9 cellular contexts compared by ENCODE assay signal in the genomic region with DNA sequence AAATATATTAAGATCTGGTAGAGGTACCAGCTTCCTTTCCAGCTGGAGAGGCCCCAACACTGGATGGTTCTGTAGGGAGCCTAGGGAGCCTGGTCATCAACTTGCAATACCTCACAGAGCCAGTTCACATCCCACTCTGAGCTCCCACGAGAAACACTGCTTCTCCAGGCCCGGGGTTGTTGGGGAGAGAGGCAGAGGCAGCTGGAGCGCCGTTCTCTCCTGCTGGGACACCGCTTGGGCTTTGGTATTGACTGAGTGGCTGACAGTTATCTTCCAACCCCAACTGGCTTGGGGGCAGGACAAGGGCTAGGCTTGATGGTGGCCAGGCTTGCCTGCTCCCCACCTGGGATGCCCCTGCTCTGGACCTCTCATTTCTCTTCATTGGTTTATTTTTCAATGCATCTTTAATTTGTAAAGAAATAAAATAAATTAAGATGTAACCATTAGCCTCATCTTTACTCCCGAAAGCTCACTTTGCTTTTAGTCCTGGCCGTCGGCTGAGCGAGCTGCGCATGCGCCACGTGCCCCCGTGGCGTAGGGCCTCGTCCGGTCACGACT. TPM values are rescaled to one million over a fixed set of nuclear protein-coding genes. Genes with fewer than 3 reads are reported as not detected.
A peak's percentile ranks its signal among the peaks of the same experiment; 100 is the strongest.
DNase-seq lines count a peak whose midpoint lies in the region; ATAC-seq, FAIRE-seq and TF ChIP-seq lines count a peak whose summit lies in the region.
"Had no signal": no experiment of that assay in that cellular context is flagged by ENCODE, and none has a peak within 500 bp of the region (broad histone marks: within the 10 kb centered on the region; RNA-seq: fewer than 3 reads in every experiment).

No MANE protein-coding gene starts in this region.

- H2BK15ac ChIP-seq in H1 (ENCODE audit: low read length): no peak overlapping the region

- no peaks in the 10 kb centered on the region for H3K9me2 ChIP-seq in Karpas-422 (replicated peaks; ENCODE audit: insufficient read depth, low read length)

- TF ChIP-seq CTCF in H1 (IDR thresholded peaks at IDR 0.05; ENCODE audit: control extremely low read depth in 1 of 3, insufficient read depth in 1 of 3, low read depth in 1 of 3, low read length in 3 of 3) (peak in 1 of 3 experiments; percentile 2; a peak in 1 of 4 replicates), mucosa of descending colon (IDR thresholded peaks at IDR 0.05) (no peak)

- H3K4me2 ChIP-seq in Karpas-422 (ENCODE audit: low read depth, low read length, poor library complexity, severe bottlenecking): peak overlapping the region; percentile 99
- H3K4me2 ChIP-seq in H1 (ENCODE audit: insufficient read depth in 1 of 2, low read depth in 2 of 2, low read length in 2 of 2): peak overlapping the region; percentile 97

- H2BK20ac ChIP-seq in H1 (ENCODE audit: low read length): no peak overlapping the region

- no peak for TF ChIP-seq RAD21 in H1 (IDR thresholded peaks at IDR 0.05 in 1 of 2, conservative IDR thresholded peaks at IDR 0.05 in 1 of 2; ENCODE audit: low read depth in 2 of 2, low read length in 2 of 2)

- peak overlapping the region; percentile 89 for H3K4me3 ChIP-seq in Karpas-422 (ENCODE audit: low read length)
- peak overlapping the region; percentile 84 to 91 (median 87) for H3K4me3 ChIP-seq in H1 (ENCODE audit: extremely low read depth in 1 of 4, insufficient read depth in 2 of 4, low read depth in 3 of 4, low read length in 4 of 4)
- H3K4me3 ChIP-seq in mucosa of descending colon: peak overlapping the region; percentile 81

- H3K9ac ChIP-seq in Karpas-422 (ENCODE audit: low read length) (peak overlapping the region; percentile 85), H1 (replicated peaks in 1 of 4; ENCODE audit: extremely low read depth in 1 of 4, low read depth in 3 of 4, low read length in 3 of 4) (peak overlapping the region in 3 of 4 experiments; percentile 76 to 93 (median 78); a peak in 5 of 7 replicates)

- DNase-seq in DMS153 (lab: John Stamatoyannopoulos, UW): peak; percentile 4
- peak; percentile 90 for DNase-seq in Karpas-422
- DNase-seq in activated CD4-positive, alpha-beta T cell treated with anti-CD3 and anti-CD28 coated beads for 4 hours: peak; percentile 72 to 77
- no peak for DNase-seq in H1 (ENCODE audit: low read depth in 1 of 2, low spot score in 2 of 2)
- DNase-seq in mucosa of descending colon: peak in 1 of 3 donors; percentile 89
- DNase-seq in stimulated activated CD8-positive, alpha-beta memory T cell treated with anti-CD3 and anti-CD28 coated beads, Interleukin-7, amount 100 ng/mL, for 4 hours (ENCODE audit: low read depth in 2 of 2): peak; percentile 54 to 75
- no peak for DNase-seq in H54 (ENCODE audit: insufficient read length, low spot score)

- H2BK12ac ChIP-seq in H1 (ENCODE audit: low read depth, low read length): no peak overlapping the region

- peaks cover 2% of the 10 kb centered on the region; the same call in 1 of the 2 replicates for H3K79me1 ChIP-seq in H1 (ENCODE audit: low read depth, low read length)

- peaks cover 38% of the 10 kb centered on the region for H3K36me3 ChIP-seq in Karpas-422 (ENCODE audit: insufficient read depth, low read length)
- peaks cover 7 to 38% (median 19%) of the 10 kb centered on the region in 4 experiments for H3K36me3 ChIP-seq in H1 (ENCODE audit: control insufficient read depth in 2 of 4, insufficient read depth in 4 of 4, low read length in 3 of 4)
- H3K36me3 ChIP-seq in mucosa of descending colon (ENCODE audit: low read depth): no peaks in the 10 kb centered on the region

- no peak overlapping the region; the same call in 1 of the 2 replicates for H3K18ac ChIP-seq in H1 (ENCODE audit: extremely low read depth, low read length)

- peaks cover 43% of the 10 kb centered on the region for H3K79me2 ChIP-seq in Karpas-422 (ENCODE audit: low read length)
- peaks cover 0 to 15% of the 10 kb centered on the region in 2 experiments; a peak in 2 of 4 replicates for H3K79me2 ChIP-seq in H1 (ENCODE audit: control insufficient read depth in 1 of 2, insufficient read depth in 2 of 2, low read length in 2 of 2)

- CTCF ChIA-PET in H1 (lab: Charles Lee; ENCODE audit: partially characterized antibody): interaction anchor here (0.6 to 4.9 kb wide), 8 partner anchors 11 to 124 kb away, joined by 3 to 17 read pairs (median 5); a partner anchor contains a TSS

- H4K91ac ChIP-seq in H1 (replicated peaks; ENCODE audit: insufficient read length, low read length): no peak overlapping the region

- H3K9me3 ChIP-seq in Karpas-422 (ENCODE audit: low read length) (no peaks in the 10 kb centered on the region), H1 (ENCODE audit: insufficient read depth in 2 of 2, low read depth in 1 of 2, low read length in 1 of 2) (no peaks in the 10 kb centered on the region), mucosa of descending colon (no peaks in the 10 kb centered on the region)

- H3K14ac ChIP-seq in H1 (ENCODE audit: insufficient read length): no peak overlapping the region

- no peak overlapping the region for H3K4ac ChIP-seq in H1 (replicated peaks; ENCODE audit: insufficient read length, low read depth, low read length)

- H4K20me1 ChIP-seq in Karpas-422 (ENCODE audit: insufficient read depth, low read depth, low read length) (peaks cover 4% of the 10 kb centered on the region; the same call in 1 of the 2 replicates), H1 (replicated peaks in 1 of 2; ENCODE audit: control insufficient read depth in 1 of 2, insufficient read depth in 2 of 2, low read length in 2 of 2) (peaks cover 2 to 13% of the 10 kb centered on the region in 2 experiments)

- H3K23me2 ChIP-seq in H1 (ENCODE audit: low read depth, low read length): peaks cover 10% of the 10 kb centered on the region

- peak overlapping the region; percentile 12 for H4K5ac ChIP-seq in H1 (ENCODE audit: insufficient read length, low read depth, low read length)

- peaks cover 53% of the 10 kb centered on the region for H3K4me1 ChIP-seq in Karpas-422 (ENCODE audit: low read length)
- peaks cover 3 to 13% (median 8%) of the 10 kb centered on the region in 4 experiments; a peak in 5 of 7 replicates for H3K4me1 ChIP-seq in H1 (replicated peaks in 1 of 4; ENCODE audit: control insufficient read depth in 3 of 4, insufficient read depth in 4 of 4, low read length in 3 of 4)
- peaks cover 21% of the 10 kb centered on the region for H3K4me1 ChIP-seq in mucosa of descending colon (ENCODE audit: low read depth)

- WGBS in H1 (ENCODE audit: extremely low coverage in 1 of 2, insufficient coverage in 1 of 2, insufficient read length in 1 of 2, insufficient replicate concordance in 2 of 2, low coverage in 1 of 2, low lambda C conversion rate in 2 of 2, missing lambda C conversion rate in 1 of 2), 2 experiments: 15% methylated on average over 17 of the region's 17 CpGs; no CpG with 5 or more reads in 1 of the 2 experiments

- H2AK5ac ChIP-seq in H1 (ENCODE audit: low read depth, low read length): no peak overlapping the region

- TF ChIP-seq POLR2A in H1 (IDR thresholded peaks at IDR 0.05; ENCODE audit: control extremely low read depth in 1 of 2, low read depth in 2 of 2, low read length in 2 of 2) (no peak), H54 (IDR thresholded peaks at IDR 0.05; ENCODE audit: low read depth, low read length) (no peak)

- peak overlapping the region; percentile 94 for H2BK5ac ChIP-seq in H1 (ENCODE audit: low read depth, low read length)

- peak overlapping the region; percentile 79 for H3K27ac ChIP-seq in Karpas-422 (ENCODE audit: low read length)
- H3K27ac ChIP-seq in H1 (ENCODE audit: low read depth, low read length): 0 out of 2 replicates have a peak overlapping the region, but pooled peaks have one; percentile 65

- TF ChIP-seq EP300 in H1 (IDR thresholded peaks at IDR 0.05; ENCODE audit: borderline replicate concordance in 1 of 2, low read depth in 2 of 2, low read length in 2 of 2): no peak

- ATAC-seq in GM21381 (IDR thresholded peaks at IDR 0.05; ENCODE audit: unreplicated experiment): peak; percentile 39
- ATAC-seq in mucosa of descending colon: peak; percentile 68

- no peak overlapping the region for H3K56ac ChIP-seq in H1 (replicated peaks; ENCODE audit: insufficient read length, low read depth, low read length)

- H4K8ac ChIP-seq in H1 (ENCODE audit: extremely low read depth, insufficient read depth, low read length): peak overlapping the region; percentile 87

- H2AFZ ChIP-seq in Karpas-422 (ENCODE audit: low read length) (peak overlapping the region; percentile 76), H1 (ENCODE audit: low read length) (0 out of 2 replicates have a peak overlapping the region, but pooled peaks have one; percentile 13)

- no peak for FAIRE-seq in H1 (lab: Jason Lieb, UNC)
- FAIRE-seq in H54 (lab: Jason Lieb, UNC): no peak
- FAIRE-seq: endometrium had no signal

- POLR2A ChIA-PET in H1 (lab: Charles Lee; ENCODE audit: partially characterized antibody): interaction anchor here (0.7 to 6.2 kb wide), 19 partner anchors 12 to 525 kb away, joined by 3 to 79 read pairs (median 6); a partner anchor contains a TSS

- no peak overlapping the region for H3K23ac ChIP-seq in H1 (ENCODE audit: insufficient read length)

- intact Hi-C loops in mucosa of descending colon (cut with DNase I, micrococcal nuclease): no loop called here

- no peak overlapping the region for H2BK120ac ChIP-seq in H1 (replicated peaks; ENCODE audit: low read depth, low read length)

- H3K27me3 ChIP-seq in Karpas-422 (ENCODE audit: low read length) (no peaks in the 10 kb centered on the region), H1 (replicated peaks in 1 of 4; ENCODE audit: control insufficient read depth in 3 of 4, extremely low read depth in 1 of 4, insufficient read depth in 3 of 4, low read length in 3 of 4) (no peaks in the 10 kb centered on the region; a peak in 1 of 7 replicates)

RNA-seq across cellular contexts. Expression of a gene that starts 10.0 kb away (rescaled TPM):
- 39.0 and 57.5 TPM in 2 replicates for total RNA-seq in Karpas-422 (2014; rRNA removed; shearing (Covaris generic); ENCODE audit: low replicate concordance)
- total RNA-seq in H1 (2021; fragmentation: NEBNext Ultra II Directional; extraction: Animal tissue kit (Norgen Biotek cat#: 25700)): 44.9 and 46.4 TPM in 2 replicates
- 52.6 and 58.1 TPM in 2 replicates for polyA plus RNA-seq in H1 (2011; rRNA removed)
- 57.1 TPM for polyA plus RNA-seq in H1 (2011; cell fraction: cytosol; rRNA removed)
- 28.2 TPM for polyA plus RNA-seq in H1 (2011; cell fraction: nucleus; rRNA removed)
- 78.9 to 101 TPM (median 92.5 TPM) in 4 replicates for polyA plus RNA-seq in H1 (2012, experiment 1 of 2)
- 104 TPM for polyA plus RNA-seq in H1 (2012, experiment 2 of 2)
- polyA plus RNA-seq in H1 (2013, experiment 1 of 2): 151 TPM
- polyA plus RNA-seq in H1 (2013, experiment 2 of 2): 164 TPM
- polyA minus RNA-seq in H1 (2011; rRNA and poly(A)+ RNA removed): 5.0 and 6.8 TPM in 2 replicates
- 9.9 TPM for polyA minus RNA-seq in H1 (2011; cell fraction: cytosol; rRNA and poly(A)+ RNA removed)
- 15.8 TPM for polyA minus RNA-seq in H1 (2011; cell fraction: nucleus; rRNA and poly(A)+ RNA removed)
- total RNA-seq in mucosa of descending colon: 10 to 100 TPM; 19.8 to 26.2 (median 22.7) TPM

RNA-seq across cellular contexts. Expression of a gene that starts 13.6 kb away (rescaled TPM):
- total RNA-seq in Karpas-422 (2014; rRNA removed; shearing (Covaris generic); ENCODE audit: low replicate concordance): 33.0 and 49.5 TPM in 2 replicates
- total RNA-seq in H1 (2021; fragmentation: NEBNext Ultra II Directional; extraction: Animal tissue kit (Norgen Biotek cat#: 25700)): 44.7 and 49.8 TPM in 2 replicates
- 99.7 and 113 TPM in 2 replicates for polyA plus RNA-seq in H1 (2011; rRNA removed)
- 63.2 TPM for polyA plus RNA-seq in H1 (2011; cell fraction: cytosol; rRNA removed)
- 423 TPM for polyA plus RNA-seq in H1 (2011; cell fraction: nucleus; rRNA removed)
- polyA plus RNA-seq in H1 (2012, experiment 1 of 2): 32.9 to 71.7 TPM (median 60.3 TPM) in 4 replicates
- polyA plus RNA-seq in H1 (2012, experiment 2 of 2): 50.8 TPM
- polyA plus RNA-seq in H1 (2013, experiment 1 of 2): 45.3 TPM
- 34.3 TPM for polyA plus RNA-seq in H1 (2013, experiment 2 of 2)
- 58.0 and 68.5 TPM in 2 replicates for polyA minus RNA-seq in H1 (2011; rRNA and poly(A)+ RNA removed)
- 42.7 TPM for polyA minus RNA-seq in H1 (2011; cell fraction: cytosol; rRNA and poly(A)+ RNA removed)
- polyA minus RNA-seq in H1 (2011; cell fraction: nucleus; rRNA and poly(A)+ RNA removed): 56.0 TPM
- total RNA-seq in mucosa of descending colon: 100 to 1,000 TPM in 1 of 3 donors, 10 to 100 TPM in 2; 72.5 to 119 (median 90.1) TPM

RNA-seq across cellular contexts. Expression of a gene that starts 27.6 kb away (rescaled TPM):
- 50.6 and 84.6 TPM in 2 replicates for total RNA-seq in Karpas-422 (2014; rRNA removed; shearing (Covaris generic); ENCODE audit: low replicate concordance)
- total RNA-seq in H1 (2021; fragmentation: NEBNext Ultra II Directional; extraction: Animal tissue kit (Norgen Biotek cat#: 25700)): 63.2 and 66.8 TPM in 2 replicates
- 67.4 and 70.4 TPM in 2 replicates for polyA plus RNA-seq in H1 (2011; rRNA removed)
- polyA plus RNA-seq in H1 (2011; cell fraction: cytosol; rRNA removed): 47.5 TPM
- 93.4 TPM for polyA plus RNA-seq in H1 (2011; cell fraction: nucleus; rRNA removed)
- 49.9 to 59.0 TPM (median 52.5 TPM) in 4 replicates for polyA plus RNA-seq in H1 (2012, experiment 1 of 2)
- 47.7 TPM for polyA plus RNA-seq in H1 (2012, experiment 2 of 2)
- 28.8 TPM for polyA plus RNA-seq in H1 (2013, experiment 1 of 2)
- 28.9 TPM for polyA plus RNA-seq in H1 (2013, experiment 2 of 2)
- polyA minus RNA-seq in H1 (2011; rRNA and poly(A)+ RNA removed): 109 and 123 TPM in 2 replicates
- polyA minus RNA-seq in H1 (2011; cell fraction: cytosol; rRNA and poly(A)+ RNA removed): 46.1 TPM
- 36.8 TPM for polyA minus RNA-seq in H1 (2011; cell fraction: nucleus; rRNA and poly(A)+ RNA removed)
- total RNA-seq in mucosa of descending colon: 10 to 100 TPM; 64.5 to 73.6 (median 71.2) TPM

RNA-seq across cellular contexts. Expression of a gene that starts 39.6 kb away (rescaled TPM):
- total RNA-seq in Karpas-422 (2014; rRNA removed; shearing (Covaris generic); ENCODE audit: low replicate concordance): 38.2 and 47.0 TPM in 2 replicates
- 21.4 and 25.5 TPM in 2 replicates for total RNA-seq in H1 (2021; fragmentation: NEBNext Ultra II Directional; extraction: Animal tissue kit (Norgen Biotek cat#: 25700))
- polyA plus RNA-seq in H1 (2011; rRNA removed): 13.9 and 18.0 TPM in 2 replicates
- polyA plus RNA-seq in H1 (2011; cell fraction: cytosol; rRNA removed): 13.8 TPM
- polyA plus RNA-seq in H1 (2011; cell fraction: nucleus; rRNA removed): 50.5 TPM
- polyA plus RNA-seq in H1 (2012, experiment 1 of 2): 10.6 to 15.8 TPM (median 12.5 TPM) in 4 replicates
- 9.7 TPM for polyA plus RNA-seq in H1 (2012, experiment 2 of 2)
- polyA plus RNA-seq in H1 (2013, experiment 1 of 2): 13.4 TPM
- 12.3 TPM for polyA plus RNA-seq in H1 (2013, experiment 2 of 2)
- polyA minus RNA-seq in H1 (2011; rRNA and poly(A)+ RNA removed): 26.5 and 36.6 TPM in 2 replicates
- 20.8 TPM for polyA minus RNA-seq in H1 (2011; cell fraction: cytosol; rRNA and poly(A)+ RNA removed)
- 40.9 TPM for polyA minus RNA-seq in H1 (2011; cell fraction: nucleus; rRNA and poly(A)+ RNA removed)
- 10 to 100 TPM; 26.7 to 39.0 (median 29.0) TPM for total RNA-seq in mucosa of descending colon

Comparison
In these comparisons a context has a peak if more than half of its experiments do, and no peak if none do; other contexts are left out.
1. DNase-seq: peak in DMS153 (single experiment), Karpas-422 (single experiment), activated CD4-positive, alpha-beta T cell treated with anti-CD3 and anti-CD28 coated beads for 4 hours (2 of 2) and stimulated activated CD8-positive, alpha-beta memory T cell treated with anti-CD3 and anti-CD28 coated beads, Interleukin-7, amount 100 ng/mL, for 4 hours (2 of 2); none in H1 (0 of 2) and H54 (single experiment).
2. Peak in every context shown above with its lines, with median percentiles within 50 percentile points of each other: H3K4me3 ChIP-seq.